Comparison of ENCODE assay signal across 17 cellular contexts in genomic region chr10:103986360-103986759, GRCh38. TPM values are rescaled to one million over a fixed set of nuclear protein-coding genes. Genes with fewer than 3 reads are reported as not detected.
A peak's percentile ranks its signal among the peaks of the same experiment; 100 is the strongest.
DNase-seq lines count a peak whose midpoint lies in the region; ATAC-seq and TF ChIP-seq lines count a peak whose summit lies in the region.
"Had no signal": no experiment of that assay in that cellular context is flagged by ENCODE, and none has a peak within 500 bp of the region (broad histone marks: within the 10 kb centered on the region; RNA-seq: fewer than 3 reads in every experiment).

No MANE protein-coding gene starts in this region.

- H3K27ac ChIP-seq in CD8-positive, alpha-beta memory T cell (ENCODE audit: low read depth, low read length): no peak overlapping the region
- H3K27ac ChIP-seq in foreskin keratinocyte: no peak overlapping the region
- H3K27ac ChIP-seq in body of pancreas: no peak overlapping the region
- H3K27ac ChIP-seq: A549, HL-60, left lung had no signal

- CTCF ChIA-PET in CD8-positive, alpha-beta memory T cell (lab: Charles Lee): no interaction called here

- H3K4me1 ChIP-seq in CD8-positive, alpha-beta memory T cell (ENCODE audit: insufficient read depth, low read length): peaks cover 37% of the 10 kb centered on the region
- peaks cover 36% of the 10 kb centered on the region for H3K4me1 ChIP-seq in foreskin keratinocyte
- H3K4me1 ChIP-seq in body of pancreas: peaks cover 5% of the 10 kb centered on the region

- H3K4me3 ChIP-seq in CD8-positive, alpha-beta memory T cell (ENCODE audit: low read length): no peak overlapping the region
- H3K4me3 ChIP-seq in body of pancreas: no peak overlapping the region
- H3K4me3 ChIP-seq: A549, left lung had no signal

- intact Hi-C loops in body of pancreas (cut with DNase I): no loop called here

- POLR2A ChIA-PET in CD8-positive, alpha-beta memory T cell (lab: Charles Lee): no interaction called here

- ATAC-seq in activated CD4-positive, CD25-positive, alpha-beta regulatory T cell treated with anti-CD3 and anti-CD28 coated beads, Interleukin-2, amount 50 U/mL, for 24 hours: peak; percentile 21 to 61
- ATAC-seq in T-helper 17 cell: peak; percentile 76
- peak; percentile 24 for ATAC-seq in foreskin keratinocyte
- no peak for ATAC-seq in body of pancreas
- ATAC-seq: A549; left lung; naive thymus-derived CD4-positive, alpha-beta T cell had no signal

- H3K27me3 Mint-ChIP-seq in CD8-positive, alpha-beta memory T cell: no peaks in the 10 kb centered on the region
- H3K27me3 Mint-ChIP-seq in T-helper 17 cell: no peaks in the 10 kb centered on the region
- H3K27me3 Mint-ChIP-seq: naive thymus-derived CD4-positive, alpha-beta T cell had no signal

- TF ChIP-seq CTCF in foreskin keratinocyte (conservative IDR thresholded peaks at IDR 0.05) (no peak), body of pancreas (IDR thresholded peaks at IDR 0.05) (no peak)

- no peak for DNase-seq in activated CD4-positive, CD25-positive, alpha-beta regulatory T cell treated with anti-CD3 and anti-CD28 coated beads, Interleukin-2, amount 50 U/mL, for 72 hours
- peak in 2 of 5 donors; percentile 47 to 65 for DNase-seq in CD8-positive, alpha-beta memory T cell
- DNase-seq in T-helper 17 cell: peak in 1 of 3 donors; percentile 46
- no peak for DNase-seq in foreskin keratinocyte
- DNase-seq in body of pancreas: no peak
- no peak for DNase-seq in AML-193 (lab: John Stamatoyannopoulos, UW)
- DNase-seq in glomerular visceral epithelial cell (ENCODE audit: extremely low spot score): no peak
- DNase-seq: activated CD8-positive, alpha-beta memory T cell treated with anti-CD3 and anti-CD28 coated beads, Interleukin-2, amount 50 U/mL, for 48 hours; anterior cingulate cortex; dermis blood vessel endothelial cell; KG1; left lung; NCI-H226 had no signal

- no peaks in the 10 kb centered on the region for H3K36me3 ChIP-seq in CD8-positive, alpha-beta memory T cell (ENCODE audit: insufficient read depth, low read length)
- H3K36me3 ChIP-seq in body of pancreas (replicated peaks in 1 of 2; ENCODE audit: insufficient read depth in 1 of 2, low read depth in 2 of 2): no peaks in the 10 kb centered on the region
- H3K36me3 ChIP-seq: left lung had no signal

- no peak for TF ChIP-seq POLR2A in body of pancreas (IDR thresholded peaks at IDR 0.05)

- H3K36me3 Mint-ChIP-seq in CD8-positive, alpha-beta memory T cell: peaks cover 0 to 16% (median 2%) of the 10 kb centered on the region in 3 donors
- H3K36me3 Mint-ChIP-seq in T-helper 17 cell (ENCODE audit: low read depth): no peaks in the 10 kb centered on the region

- peak overlapping the region in 3 of 7 donors; percentile 54 to 75 (median 56) for H3K4me3 Mint-ChIP-seq in CD8-positive, alpha-beta memory T cell
- peak overlapping the region; percentile 9 for H3K4me3 Mint-ChIP-seq in T-helper 17 cell

- H3K4me1 Mint-ChIP-seq in CD8-positive, alpha-beta memory T cell: peaks cover 70 to 92% (median 91%) of the 10 kb centered on the region in 3 donors
- peaks cover 42% of the 10 kb centered on the region for H3K4me1 Mint-ChIP-seq in T-helper 17 cell

- H3K27ac Mint-ChIP-seq in CD8-positive, alpha-beta memory T cell: peak overlapping the region; percentile 65 to 92 (median 78)
- H3K27ac Mint-ChIP-seq in T-helper 17 cell: peak overlapping the region; percentile 19

- WGBS in body of pancreas, 2 donors: 69 to 75% methylated on average over 7 of the region's 7 CpGs

- no peaks in the 10 kb centered on the region for H3K9me3 Mint-ChIP-seq in CD8-positive, alpha-beta memory T cell
- H3K9me3 Mint-ChIP-seq: naive thymus-derived CD4-positive, alpha-beta T cell had no signal

- no peaks in the 10 kb centered on the region for H3K27me3 ChIP-seq in CD8-positive, alpha-beta memory T cell (ENCODE audit: insufficient read depth, low read length, poor library complexity, severe bottlenecking)
- no peaks in the 10 kb centered on the region for H3K27me3 ChIP-seq in foreskin keratinocyte
- H3K27me3 ChIP-seq in body of pancreas: no peaks in the 10 kb centered on the region
- H3K27me3 ChIP-seq: left lung had no signal

- H3K9me3 ChIP-seq in CD8-positive, alpha-beta memory T cell (ENCODE audit: low read length): no peaks in the 10 kb centered on the region
- H3K9me3 ChIP-seq in T-helper 17 cell (ENCODE audit: control insufficient read depth, low read length, poor library complexity, severe bottlenecking) (no peaks in the 10 kb centered on the region), body of pancreas (no peaks in the 10 kb centered on the region)
- H3K9me3 ChIP-seq: A549, left lung had no signal

RNA-seq across cellular contexts. Expression of gene SLK, which starts 19.4 kb away (rescaled TPM):
- 10 to 100 TPM; 23.7 to 24.8 TPM for total RNA-seq in CD8-positive, alpha-beta memory T cell
- 15.8 TPM for polyA plus RNA-seq in CD8-positive, alpha-beta memory T cell
- total RNA-seq in T-helper 17 cell: 10 to 100 TPM; 24.1 to 25.4 TPM
- 59.3 and 64.3 TPM in 2 replicates for total RNA-seq in foreskin keratinocyte
- 10.5 and 11.1 TPM in 2 replicates for polyA plus RNA-seq in foreskin keratinocyte
- 10 to 100 TPM; 23.7 to 25.9 TPM for total RNA-seq in body of pancreas
